Comparison of ENCODE assay signal across 8 cellular contexts in genomic region chr6:150005761-150006651, GRCh38. TPM values are rescaled to one million over a fixed set of nuclear protein-coding genes. Genes with fewer than 3 reads are reported as not detected.
DNase-seq lines count a peak whose midpoint lies in the region; ATAC-seq and TF ChIP-seq lines count a peak whose summit lies in the region.

No MANE protein-coding gene starts in this region.

- intact Hi-C loops in CD4-positive, alpha-beta T cell (cut with DNase I, micrococcal nuclease): loop anchor here (5.0 to 10.0 kb wide), 2 partner anchors 44 to 441 kb away; partner anchors contain the start of genes GINM1 (in 1 of the 2) and ULBP1 (in 1 of the 2)
- intact Hi-C loops in PC-3 (cut with micrococcal nuclease): loop anchor here (2.0 kb wide), 2 partner anchors 63 to 329 kb away; partner anchors contain the start of gene ULBP3

- DNase-seq in CD4-positive, alpha-beta T cell: no peak
- DNase-seq in PC-3: no peak
- DNase-seq in endodermal cell: peak; percentile 36
- no peak for DNase-seq in putamen (ENCODE audit: low spot score)
- no peak for DNase-seq in stimulated activated CD4-positive, alpha-beta T cell treated with anti-CD3 and anti-CD28 coated beads, Interleukin-4, amount 100 ng/mL, for 1 hour
- no peak for DNase-seq in hepatic stellate cell (ENCODE audit: low spot score)

- no peaks in the 10 kb centered on the region for H3K9me3 Mint-ChIP-seq in CD4-positive, alpha-beta T cell
- H3K9me3 Mint-ChIP-seq in endodermal cell: no peaks in the 10 kb centered on the region

- H3K79me2 ChIP-seq in PC-3 (ENCODE audit: low read length): no peaks in the 10 kb centered on the region

- peaks cover 9% of the 10 kb centered on the region for H3K4me1 ChIP-seq in PC-3 (ENCODE audit: insufficient read depth, low read length)
- H3K4me1 ChIP-seq in endodermal cell (ENCODE audit: control insufficient read depth, insufficient read depth, low read length): no peaks in the 10 kb centered on the region
- peaks cover 5% of the 10 kb centered on the region for H3K4me1 ChIP-seq in neuron (ENCODE audit: insufficient read depth, low read length)

- no peak overlapping the region for H3K27ac ChIP-seq in CD4-positive, alpha-beta T cell (ENCODE audit: low read depth, low read length)
- H3K27ac ChIP-seq in PC-3 (ENCODE audit: low read length) (no peak overlapping the region), endodermal cell (ENCODE audit: low read depth, low read length) (no peak overlapping the region)

- no peaks in the 10 kb centered on the region for H3K9me3 ChIP-seq in CD4-positive, alpha-beta T cell (ENCODE audit: control insufficient read depth, low read length)
- H3K9me3 ChIP-seq in PC-3 (ENCODE audit: low read length): no peaks in the 10 kb centered on the region
- H3K9me3 ChIP-seq in endodermal cell (ENCODE audit: control insufficient read depth, low read length): no peaks in the 10 kb centered on the region
- no peaks in the 10 kb centered on the region for H3K9me3 ChIP-seq in neuron (ENCODE audit: low read length)

- peak overlapping the region; percentile 87 for H3K4me3 Mint-ChIP-seq in CD4-positive, alpha-beta T cell
- H3K4me3 Mint-ChIP-seq in endodermal cell: peak overlapping the region; percentile 77

- H3K36me3 Mint-ChIP-seq in CD4-positive, alpha-beta T cell (ENCODE audit: low read depth): no peaks in the 10 kb centered on the region
- H3K36me3 Mint-ChIP-seq in endodermal cell (ENCODE audit: low read depth): no peaks in the 10 kb centered on the region

- WGBS in endodermal cell (ENCODE audit: insufficient coverage in 1 of 2, insufficient read length in 1 of 2), 2 experiments: 74 to 93% methylated on average over 8 to 14 of the region's 14 CpGs

- no peaks in the 10 kb centered on the region for H3F3A ChIP-seq in PC-3 (ENCODE audit: low read length, unreplicated experiment)

- H3K4me1 Mint-ChIP-seq in CD4-positive, alpha-beta T cell (ENCODE audit: low read depth): peaks cover 28% of the 10 kb centered on the region
- H3K4me1 Mint-ChIP-seq in endodermal cell: peaks cover 6% of the 10 kb centered on the region

- BruUV-seq in PC-3 (replicated peaks; lab: Mats Ljungman, UMichigan): no TSS peak

- no peak for TF ChIP-seq CTCF in CD4-positive, alpha-beta T cell (IDR thresholded peaks at IDR 0.05)
- no peak for TF ChIP-seq CTCF in PC-3 (conservative IDR thresholded peaks at IDR 0.05; ENCODE audit: low read depth, low read length)
- TF ChIP-seq CTCF in endodermal cell (conservative IDR thresholded peaks at IDR 0.05): no peak

- H3K9ac ChIP-seq in PC-3 (ENCODE audit: low read length) (peak overlapping the region; percentile 42; the same call in 1 of the 2 replicates), endodermal cell (ENCODE audit: extremely low read depth, low read length, poor library complexity, severe bottlenecking) (no peak overlapping the region)

- H3K9me2 ChIP-seq in PC-3 (replicated peaks; ENCODE audit: low read length): no peaks in the 10 kb centered on the region

- peak overlapping the region; percentile 74 for H3K27ac Mint-ChIP-seq in CD4-positive, alpha-beta T cell
- peak overlapping the region; percentile 82 for H3K27ac Mint-ChIP-seq in endodermal cell

- H3K27me3 Mint-ChIP-seq in CD4-positive, alpha-beta T cell: peaks cover 31% of the 10 kb centered on the region
- peaks cover 64% of the 10 kb centered on the region for H3K27me3 Mint-ChIP-seq in endodermal cell (ENCODE audit: insufficient read depth)

- H3K36me3 ChIP-seq in PC-3 (ENCODE audit: low read depth, low read length) (no peaks in the 10 kb centered on the region), endodermal cell (ENCODE audit: control insufficient read depth, insufficient read depth, low read length) (no peaks in the 10 kb centered on the region), neuron (ENCODE audit: insufficient read depth, low read length) (no peaks in the 10 kb centered on the region)

- POLR2A ChIA-PET in CD4-positive, alpha-beta T cell (lab: Charles Lee): no interaction called here
- POLR2A ChIA-PET in PC-3 (lab: Charles Lee; ENCODE audit: unreplicated experiment): no interaction called here

- peak overlapping the region; percentile 93 for H2AFZ ChIP-seq in PC-3 (ENCODE audit: low read length)
- peak overlapping the region; percentile 79 for H2AFZ ChIP-seq in neuron (ENCODE audit: low read depth, low read length)

- peaks cover 18% of the 10 kb centered on the region for H3K27me3 ChIP-seq in CD4-positive, alpha-beta T cell (ENCODE audit: control insufficient read depth, insufficient read depth, low read length)
- H3K27me3 ChIP-seq in PC-3 (ENCODE audit: low read length): no peaks in the 10 kb centered on the region
- peaks cover 66% of the 10 kb centered on the region for H3K27me3 ChIP-seq in endodermal cell (ENCODE audit: control insufficient read depth, insufficient read depth, low read length, poor library complexity, severe bottlenecking)
- peaks cover 21% of the 10 kb centered on the region for H3K27me3 ChIP-seq in neuron (ENCODE audit: insufficient read depth, low read length)

- H3K4me3 ChIP-seq in PC-3 (ENCODE audit: low read length) (peak overlapping the region; percentile 86), endodermal cell (ENCODE audit: low read length) (peak overlapping the region; percentile 83), neuron (ENCODE audit: low read length) (peak overlapping the region; percentile 58)

- CTCF ChIA-PET in CD4-positive, alpha-beta T cell (lab: Charles Lee): interaction anchor here (1.0 kb wide), 1 partner anchor 139 kb away, joined by 3 read pairs; no protein-coding TSS in a partner anchor
- CTCF ChIA-PET in PC-3 (lab: Charles Lee): no interaction called here

- peak overlapping the region; percentile 90 for H3K4me2 ChIP-seq in PC-3 (ENCODE audit: low read length)

- no peak for ATAC-seq in CD4-positive, alpha-beta T cell (ENCODE audit: poor library complexity)
- ATAC-seq in PC-3 (no peak), GM18520 (IDR thresholded peaks at IDR 0.05; ENCODE audit: unreplicated experiment) (no peak)

- no peaks in the 10 kb centered on the region for H4K20me1 ChIP-seq in PC-3 (ENCODE audit: low read length)

RNA-seq across cellular contexts. Expression of gene RAET1L, which starts 19.3 kb away (rescaled TPM):
- total RNA-seq in CD4-positive, alpha-beta T cell: not detected
- 1.1 and 3.6 TPM in 2 replicates for total RNA-seq in PC-3 (2014; rRNA removed)
- total RNA-seq in endodermal cell: not detected
- not detected for polyA plus RNA-seq in endodermal cell (2013, experiment 1 of 2)
- polyA plus RNA-seq in endodermal cell (2013, experiment 2 of 2): not detected

RNA-seq across cellular contexts. Expression of gene ULBP1, which starts 42.3 kb away (rescaled TPM):
- total RNA-seq in CD4-positive, alpha-beta T cell: under 1 TPM; 0.08 to 0.14 TPM
- 0.86 and 0.87 TPM in 2 replicates for total RNA-seq in PC-3 (2014; rRNA removed)
- under 1 TPM; 0.31 to 0.55 TPM for total RNA-seq in endodermal cell
- polyA plus RNA-seq in endodermal cell (2013, experiment 1 of 2): 4.0 TPM
- 2.5 TPM for polyA plus RNA-seq in endodermal cell (2013, experiment 2 of 2)
